Comparison of ENCODE assay signal across 29 cellular contexts in the genomic region with DNA sequence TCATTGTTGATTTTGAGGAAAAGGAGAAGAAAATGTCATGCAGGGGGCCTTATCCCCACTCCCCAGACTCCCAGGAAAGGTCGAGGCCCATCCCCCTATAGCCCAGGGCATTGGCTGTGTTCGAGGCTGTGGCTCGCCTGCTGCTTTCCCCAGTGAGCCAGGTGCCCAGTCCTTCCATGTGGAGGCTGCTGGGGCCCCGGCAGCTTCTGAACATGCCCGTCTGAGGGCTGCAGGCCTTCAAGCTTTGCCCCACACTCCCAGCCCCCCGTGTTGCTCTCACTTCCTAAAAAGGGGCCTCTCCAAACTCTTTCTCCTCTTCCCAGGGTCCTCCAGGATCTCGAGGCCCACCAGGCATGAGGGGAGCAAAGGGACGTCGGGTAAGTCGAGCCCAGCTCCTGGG.
"Had no signal": no experiment of that assay in that cellular context is flagged by ENCODE, and none has a peak within 500 bp of the region (broad histone marks: within the 10 kb centered on the region; RNA-seq: fewer than 3 reads in every experiment).

No MANE protein-coding gene starts in this region.

- ATAC-seq: naive thymus-derived CD4-positive, alpha-beta T cell; natural killer cell; pancreas; sciatic nerve; stimulated activated memory B cell treated with anti-CD40 and anti-IgM and Interleukin-4, amounts not matched to agents 10 μg/mL and 1 μg/mL and 100 μg/mL, for 72 hours; stimulated activated naive CD8-positive, alpha-beta T cell treated with anti-CD3 and anti-CD28 coated beads, Interleukin-15, amount 100 ng/mL, for 72 hours; stimulated activated naive CD8-positive, alpha-beta T cell treated with anti-CD3 and anti-CD28 coated beads, Interleukin-15, Interleukin-2, amounts not matched to agents 100 U/mL and 50 U/mL, for 24 hours; upper lobe of right lung had no signal

- H3K4me3 ChIP-seq: pancreas, prostate gland, right atrium auricular region, skin epidermis, smooth muscle cell, spleen, suprapubic skin, testis, tibial artery, transverse colon, upper lobe of right lung, uterus had no signal

- FAIRE-seq: pancreas had no signal

- H3K36me3 ChIP-seq: pancreas, prostate gland, right atrium auricular region, spleen, suprapubic skin, tibial artery, transverse colon, upper lobe of right lung, uterus had no signal

- H3K27me3 Mint-ChIP-seq: stimulated activated naive CD8-positive, alpha-beta T cell treated with anti-CD3 and anti-CD28 coated beads, Interleukin-15, amount 100 ng/mL, for 72 hours; type B pancreatic cell had no signal

- H3K9me3 ChIP-seq: pancreas, prostate gland, right atrium auricular region, spleen, suprapubic skin, testis, tibial artery, transverse colon, upper lobe of right lung, uterus had no signal

- DNase-seq: naive thymus-derived CD4-positive, alpha-beta T cell; natural killer cell; nephron progenitor cell; occipital lobe; pancreas; retina; spleen; stimulated activated CD4-positive, alpha-beta T cell treated with anti-CD3 and anti-CD28 coated beads, Interleukin-12 subunit alpha, Interleukin-12 subunit beta, amount 100 ng/mL, for 4 hours; stimulated activated CD4-positive, alpha-beta T cell treated with anti-CD3 and anti-CD28 coated beads, Interleukin-1b, Interleukin-23, amount 100 ng/mL, for 48 hours; stimulated activated CD4-positive, alpha-beta T cell treated with anti-CD3 and anti-CD28 coated beads, Interleukin-4, amount 100 ng/mL, for 1 hour; stimulated activated CD4-positive, alpha-beta T cell treated with anti-CD3 and anti-CD28 coated beads, Interleukin-4, amount 100 ng/mL, for 4 hours; stimulated activated CD8-positive, alpha-beta memory T cell treated with anti-CD3 and anti-CD28 coated beads, Interleukin-4, amount 100 ng/mL, for 48 hours; stimulated activated naive CD4-positive, alpha-beta T cell; stimulated activated naive CD8-positive, alpha-beta T cell treated with anti-CD3 and anti-CD28 coated beads, Interleukin-15, amount 100 ng/mL, for 72 hours; stimulated activated naive CD8-positive, alpha-beta T cell treated with anti-CD3 and anti-CD28 coated beads, Interleukin-15, Interleukin-2, amounts not matched to agents 100 U/mL and 50 U/mL, for 24 hours; testis; tibial artery; transverse colon; upper lobe of right lung; uterus had no signal

- H3K27me3 ChIP-seq: pancreas, right atrium auricular region, spleen, suprapubic skin, testis, tibial artery, transverse colon, upper lobe of right lung, uterus had no signal

- H3K4me2 ChIP-seq: smooth muscle cell had no signal

- H3K4me1 Mint-ChIP-seq: natural killer cell; neural crest cell; stimulated activated memory B cell treated with anti-CD40 and anti-IgM and Interleukin-4, amounts not matched to agents 10 μg/mL and 1 μg/mL and 100 μg/mL, for 72 hours; stimulated activated naive CD8-positive, alpha-beta T cell treated with anti-CD3 and anti-CD28 coated beads, Interleukin-15, amount 100 ng/mL, for 72 hours had no signal

- H3K27ac ChIP-seq: pancreas, prostate gland, right atrium auricular region, skin epidermis, spleen, suprapubic skin, testis, tibial artery, transverse colon, upper lobe of right lung, uterus had no signal

- H3K4me3 Mint-ChIP-seq: naive thymus-derived CD4-positive, alpha-beta T cell; natural killer cell; nephron progenitor cell; neural crest cell; stimulated activated memory B cell treated with anti-CD40 and anti-IgM and Interleukin-4, amounts not matched to agents 10 μg/mL and 1 μg/mL and 100 μg/mL, for 72 hours; stimulated activated naive CD8-positive, alpha-beta T cell treated with anti-CD3 and anti-CD28 coated beads, Interleukin-15, amount 100 ng/mL, for 72 hours; type B pancreatic cell had no signal

- H3K36me3 Mint-ChIP-seq: naive thymus-derived CD4-positive, alpha-beta T cell; natural killer cell; stimulated activated memory B cell treated with anti-CD40 and anti-IgM and Interleukin-4, amounts not matched to agents 10 μg/mL and 1 μg/mL and 100 μg/mL, for 72 hours; type B pancreatic cell had no signal

- H3K9me3 Mint-ChIP-seq: naive thymus-derived CD4-positive, alpha-beta T cell; natural killer cell; nephron progenitor cell; neural crest cell; stimulated activated memory B cell treated with anti-CD40 and anti-IgM and Interleukin-4, amounts not matched to agents 10 μg/mL and 1 μg/mL and 100 μg/mL, for 72 hours; stimulated activated naive CD8-positive, alpha-beta T cell treated with anti-CD3 and anti-CD28 coated beads, Interleukin-15, amount 100 ng/mL, for 72 hours; type B pancreatic cell had no signal

- H3K27ac Mint-ChIP-seq: naive thymus-derived CD4-positive, alpha-beta T cell; natural killer cell; stimulated activated memory B cell treated with anti-CD40 and anti-IgM and Interleukin-4, amounts not matched to agents 10 μg/mL and 1 μg/mL and 100 μg/mL, for 72 hours; stimulated activated naive CD8-positive, alpha-beta T cell treated with anti-CD3 and anti-CD28 coated beads, Interleukin-15, amount 100 ng/mL, for 72 hours; type B pancreatic cell had no signal

- H3K4me1 ChIP-seq: pancreas, prostate gland, right atrium auricular region, spleen, suprapubic skin, testis, tibial artery, transverse colon, upper lobe of right lung, uterus had no signal
